In the genomic region with DNA sequence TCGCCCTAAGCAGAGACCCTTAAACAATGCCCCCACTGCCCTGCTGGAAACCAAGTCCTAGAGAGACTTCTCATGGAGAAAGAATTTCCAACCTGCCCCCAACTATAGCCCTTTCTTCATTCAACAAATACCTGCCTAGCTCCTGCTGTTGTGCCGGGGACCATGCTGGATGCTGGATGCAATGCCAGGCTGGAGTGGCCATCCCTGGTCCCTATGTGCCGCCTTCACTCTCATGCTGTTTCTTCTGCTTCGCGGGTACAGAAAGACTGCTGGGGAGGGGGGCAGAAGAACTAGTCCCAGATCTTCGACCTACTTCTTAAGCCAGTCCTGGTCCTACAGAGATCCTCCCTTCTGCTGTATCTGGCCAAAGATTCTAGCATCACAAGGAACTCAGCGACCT, we compare ENCODE assay signal across 22 cellular contexts.
"Had no signal": no experiment of that assay in that cellular context is flagged by ENCODE, and none has a peak within 500 bp of the region (broad histone marks: within the 10 kb centered on the region; RNA-seq: fewer than 3 reads in every experiment).

No MANE protein-coding gene starts in this region.

- H3K36me3 ChIP-seq: SJCRH30 had no signal

- H3K9me3 ChIP-seq: SJCRH30, SK-N-SH had no signal

- H3K4me3 ChIP-seq: SJCRH30 had no signal

- H3K27ac Mint-ChIP-seq: activated CD4-positive, alpha-beta memory T cell treated with anti-CD3 and anti-CD28 coated beads for 36 hours; activated CD4-positive, alpha-beta T cell treated with anti-CD3 and anti-CD28 coated beads, Interleukin-2, amount 10 ng/mL, durations not matched to agents 7 days and 5 days had no signal

- H3K4me3 Mint-ChIP-seq: activated CD4-positive, alpha-beta memory T cell treated with anti-CD3 and anti-CD28 coated beads for 36 hours; activated CD4-positive, alpha-beta T cell treated with anti-CD3 and anti-CD28 coated beads, Interleukin-2, amount 10 ng/mL, durations not matched to agents 7 days and 5 days; activated T-cell treated with anti-CD3 and anti-CD28 coated beads, Interleukin-2, amount 50 U/mL, for 4 hours had no signal

- DNase-seq: activated CD4-positive, alpha-beta memory T cell treated with anti-CD3 and anti-CD28 coated beads for 36 hours; activated CD4-positive, alpha-beta T cell treated with anti-CD3 and anti-CD28 coated beads, Interleukin-2, amount 10 ng/mL, durations not matched to agents 7 days and 5 days; activated CD4-positive, CD25-positive, alpha-beta regulatory T cell; activated CD8-positive, alpha-beta memory T cell treated with anti-CD3 and anti-CD28 coated beads for 24 hours; activated gamma-delta T cell; activated naive CD4-positive, alpha-beta T cell treated with anti-CD3 and anti-CD28 coated beads, Interleukin-2, amount 50 U/mL, for 16 hours; activated T-cell treated with anti-CD3 and anti-CD28 coated beads, Interleukin-2, amount 50 U/mL, for 4 hours; central memory CD4-positive, alpha-beta T cell; Karpas-422; MM.1S; NCI-H1105; NCI-H1436; NCI-H1694 treated with DMSO at 0.1 percent for 48 hours; NCI-H2029 treated with DMSO at 0.1 percent for 48 hours; NCI-H510A treated with DMSO at 0.1 percent for 48 hours; NK-92 treated with Interleukin-12 subunit alpha and Interleukin-12 subunit beta, amount 100 ng/mL, for 24 hours; OCI-M1; Right ventricle myocardium superior; SJCRH30; SK-N-SH; T-helper 9 cell had no signal

- H3K27ac ChIP-seq: RWPE1, SJCRH30 had no signal

- H3K9me3 Mint-ChIP-seq: activated CD4-positive, alpha-beta memory T cell treated with anti-CD3 and anti-CD28 coated beads for 36 hours; activated CD4-positive, alpha-beta T cell treated with anti-CD3 and anti-CD28 coated beads, Interleukin-2, amount 10 ng/mL, durations not matched to agents 7 days and 5 days; activated T-cell treated with anti-CD3 and anti-CD28 coated beads, Interleukin-2, amount 50 U/mL, for 4 hours had no signal
